ENCODE assay signal across 17 cellular contexts in the genomic region with DNA sequence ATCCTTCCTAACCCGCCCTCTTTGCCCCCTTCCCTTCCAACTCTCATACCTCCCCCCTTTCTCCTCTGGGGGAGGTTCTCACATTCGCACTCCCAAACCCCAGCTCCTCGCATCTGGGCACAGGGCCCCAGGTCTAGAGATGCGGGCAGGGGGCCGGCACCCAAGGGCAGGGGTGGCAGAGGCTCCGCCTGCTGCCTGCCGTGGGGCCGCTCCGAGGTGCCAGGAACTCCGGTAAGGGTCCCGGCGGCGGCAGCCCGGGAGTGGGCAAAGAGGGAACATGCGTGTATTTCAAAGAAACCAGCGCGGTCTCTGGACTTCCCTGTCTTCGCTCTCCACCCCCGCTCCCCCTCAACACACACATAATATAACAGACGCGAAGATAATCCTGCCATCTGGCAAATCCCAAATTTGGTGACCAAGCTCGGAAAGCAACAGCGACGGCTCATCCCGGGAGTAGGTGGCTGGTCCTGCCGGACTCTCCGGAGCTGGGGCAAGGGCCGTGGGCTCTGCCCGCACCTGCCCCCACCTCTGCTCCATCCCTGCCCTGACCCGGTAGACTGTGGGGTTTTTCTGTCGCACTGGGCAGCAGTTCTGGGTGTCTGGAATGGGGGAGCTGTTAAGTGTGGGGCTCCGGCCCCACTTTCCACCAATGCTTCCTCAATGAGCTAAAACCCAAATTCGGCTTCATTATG. TPM values are rescaled to one million over a fixed set of nuclear protein-coding genes. Genes with fewer than 3 reads are reported as not detected.
DNase-seq lines count a peak whose midpoint lies in the region; ATAC-seq, FAIRE-seq and TF ChIP-seq lines count a peak whose summit lies in the region.
"Had no signal": no experiment of that assay in that cellular context is flagged by ENCODE, and none has a peak within 500 bp of the region (broad histone marks: within the 10 kb centered on the region; RNA-seq: fewer than 3 reads in every experiment).

No MANE protein-coding gene starts in this region.

- H3K4me2 ChIP-seq in skeletal muscle satellite cell (ENCODE audit: low read length): peak overlapping the region; percentile 86
- H3K4me2 ChIP-seq: KMS-11 had no signal

- in situ Hi-C loops in astrocyte of the spinal cord (cut with HindIII; ENCODE audit: low sequenced_read_pairs): no loop called here

- peaks cover 7% of the 10 kb centered on the region for H3K4me1 ChIP-seq in HEK293 (ENCODE audit: control insufficient read depth, insufficient read depth, low read length)
- H3K4me1 ChIP-seq in kidney (ENCODE audit: control insufficient read depth in 1 of 2, insufficient read depth in 1 of 2, low read depth in 1 of 2, low read length in 2 of 2): no peaks in the 10 kb centered on the region
- H3K4me1 ChIP-seq in skeletal muscle satellite cell (ENCODE audit: control insufficient read depth, insufficient read depth, low read length): peaks cover 21% of the 10 kb centered on the region

- H3K27ac ChIP-seq in HEK293 (ENCODE audit: extremely low read depth, low read depth, low read length): peak overlapping the region; percentile 96
- peak overlapping the region in 1 of 2 donors; percentile 71 for H3K27ac ChIP-seq in kidney (ENCODE audit: low read depth in 2 of 2, low read length in 2 of 2)
- H3K27ac ChIP-seq: KMS-11 had no signal

- no peak for TF ChIP-seq CTCF in HEK293 (tag by site-specific recombination; IDR thresholded peaks at IDR 0.05)
- TF ChIP-seq CTCF in astrocyte of the spinal cord (IDR thresholded peaks at IDR 0.05; ENCODE audit: low read depth, low read length): no peak
- TF ChIP-seq CTCF in kidney (IDR thresholded peaks at IDR 0.05; ENCODE audit: borderline replicate concordance, extremely low read depth, insufficient read depth): no peak

- CTCF ChIA-PET in HEK293 (lab: Yijun Ruan, JAX): interaction anchor here (0.5 to 1.8 kb wide), 6 partner anchors 20 to 1814 kb away, joined by 3 to 7 read pairs (median 4); no protein-coding TSS in a partner anchor

- H3K9ac ChIP-seq in kidney (ENCODE audit: low read length in 2 of 2) (no peak overlapping the region), skeletal muscle satellite cell (ENCODE audit: low read depth, low read length) (peak overlapping the region; percentile 27)
- H3K9ac ChIP-seq: KMS-11 had no signal

- H3K9me3 ChIP-seq in HEK293 (ENCODE audit: control insufficient read depth, insufficient read depth, low read depth, low read length) (no peaks in the 10 kb centered on the region), kidney (ENCODE audit: control insufficient read depth in 1 of 2, low read length in 2 of 2) (no peaks in the 10 kb centered on the region), skeletal muscle satellite cell (replicated peaks; ENCODE audit: low read length) (no peaks in the 10 kb centered on the region)
- H3K9me3 ChIP-seq: mucosa of descending colon had no signal

- peak overlapping the region; percentile 51 for H3K4me3 ChIP-seq in HEK293 (ENCODE audit: low read depth, low read length)
- H3K4me3 ChIP-seq in astrocyte of the spinal cord (ENCODE audit: low read depth, low read length): peak overlapping the region; percentile 47
- no peak overlapping the region for H3K4me3 ChIP-seq in kidney (ENCODE audit: low read length in 2 of 2)
- peak overlapping the region; percentile 82 for H3K4me3 ChIP-seq in skeletal muscle satellite cell (ENCODE audit: low read length)
- H3K4me3 ChIP-seq: mucosa of descending colon had no signal

- no peak for ATAC-seq in GM18502 (IDR thresholded peaks at IDR 0.05; ENCODE audit: poor library complexity, unreplicated experiment)
- ATAC-seq in HG03521 (IDR thresholded peaks at IDR 0.05; ENCODE audit: unreplicated experiment): no peak
- ATAC-seq: CD8-positive, alpha-beta T cell; mucosa of descending colon had no signal

- FAIRE-seq in kidney (lab: Jason Lieb, UNC): no peak

- H3K36me3 ChIP-seq in HEK293 (ENCODE audit: control insufficient read depth in 2 of 2, insufficient read depth in 1 of 2, low read length in 2 of 2): no peaks in the 10 kb centered on the region
- H3K36me3 ChIP-seq in kidney (ENCODE audit: control insufficient read depth in 1 of 2, insufficient read depth in 2 of 2, low read length in 2 of 2): no peaks in the 10 kb centered on the region
- H3K36me3 ChIP-seq in skeletal muscle satellite cell (ENCODE audit: insufficient read depth, low read length): no peaks in the 10 kb centered on the region

- intact Hi-C loops in kidney (cut with DNase I): no loop called here

- H3K27me3 ChIP-seq in skeletal muscle satellite cell (ENCODE audit: control insufficient read depth, insufficient read depth, low read length): peaks cover 2% of the 10 kb centered on the region

- no peak for DNase-seq in astrocyte of the spinal cord (ENCODE audit: low read depth, low spot score)
- DNase-seq in kidney: peak; percentile 72
- DNase-seq in NCI-H146 (lab: John Stamatoyannopoulos, UW): no peak
- DNase-seq in NCI-H1092 treated with DMSO at 0.1 percent for 48 hours (lab: John Stamatoyannopoulos, UW): no peak
- DNase-seq: amniotic stem cell; CD8-positive, alpha-beta T cell; effector CD8-positive, alpha-beta T cell; GOT3; hippocampal formation; mucosa of descending colon; NCI-H2171 treated with DMSO at 0.1 percent for 48 hours; SHP77 had no signal

- POLR2A ChIA-PET in HEK293 (lab: Yijun Ruan, JAX): interaction anchor here (0.6 to 2.3 kb wide), 9 partner anchors 9 to 85 kb away, joined by 3 to 10 read pairs (median 5); a partner anchor contains a TSS

TF ChIP-seq in HEK293, 187 proteins besides CTCF, POLR2A, EP300 and RAD21:
- TF ChIP-seq SP7 (tag by site-specific recombination; IDR thresholded peaks at IDR 0.05): peak; percentile 31; the same call in 1 of the 2 replicates
- no peak for TF ChIP-seq ZNF792 (tag by site-specific recombination; IDR thresholded peaks at IDR 0.05)
- peak; percentile 37; the same call in 1 of the 2 replicates for TF ChIP-seq ZIC2 (tag by site-specific recombination; IDR thresholded peaks at IDR 0.05)
- TF ChIP-seq ZNF843 (tag by site-specific recombination; IDR thresholded peaks at IDR 0.05): 0 out of 2 replicates have a peak, but pooled peaks have one; percentile 6
- TF ChIP-seq, protein P1, sequence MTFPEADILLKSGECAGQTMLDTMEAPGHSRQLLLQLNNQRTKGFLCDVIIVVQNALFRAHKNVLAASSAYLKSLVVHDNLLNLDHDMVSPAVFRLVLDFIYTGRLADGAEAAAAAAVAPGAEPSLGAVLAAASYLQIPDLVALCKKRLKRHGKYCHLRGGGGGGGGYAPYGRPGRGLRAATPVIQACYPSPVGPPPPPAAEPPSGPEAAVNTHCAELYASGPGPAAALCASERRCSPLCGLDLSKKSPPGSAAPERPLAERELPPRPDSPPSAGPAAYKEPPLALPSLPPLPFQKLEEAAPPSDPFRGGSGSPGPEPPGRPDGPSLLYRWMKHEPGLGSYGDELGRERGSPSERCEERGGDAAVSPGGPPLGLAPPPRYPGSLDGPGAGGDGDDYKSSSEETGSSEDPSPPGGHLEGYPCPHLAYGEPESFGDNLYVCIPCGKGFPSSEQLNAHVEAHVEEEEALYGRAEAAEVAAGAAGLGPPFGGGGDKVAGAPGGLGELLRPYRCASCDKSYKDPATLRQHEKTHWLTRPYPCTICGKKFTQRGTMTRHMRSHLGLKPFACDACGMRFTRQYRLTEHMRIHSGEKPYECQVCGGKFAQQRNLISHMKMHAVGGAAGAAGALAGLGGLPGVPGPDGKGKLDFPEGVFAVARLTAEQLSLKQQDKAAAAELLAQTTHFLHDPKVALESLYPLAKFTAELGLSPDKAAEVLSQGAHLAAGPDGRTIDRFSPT (tag by site-specific recombination; IDR thresholded peaks at IDR 0.05): peak; percentile 64
- TF ChIP-seq ZBTB1 (tag by site-specific recombination; IDR thresholded peaks at IDR 0.05): no peak
- TF ChIP-seq ZNF324 (tag by site-specific recombination; IDR thresholded peaks at IDR 0.05): peak; percentile 1; the same call in 1 of the 2 replicates
- TF ChIP-seq ZBTB20 (tag by site-specific recombination; IDR thresholded peaks at IDR 0.05): 0 out of 2 replicates have a peak, but pooled peaks have one; percentile 47
- TF ChIP-seq ZNF629 (tag by site-specific recombination; IDR thresholded peaks at IDR 0.05): peak; percentile 4; the same call in 1 of the 2 replicates
- TF ChIP-seq ZEB2 (tag by site-specific recombination; IDR thresholded peaks at IDR 0.05): 0 out of 2 replicates have a peak, but pooled peaks have one; percentile 7
- 0 out of 2 replicates have a peak, but pooled peaks have one; percentile 4 for TF ChIP-seq ZBTB8A (tag by site-specific recombination; IDR thresholded peaks at IDR 0.05)
- no peak for TF ChIP-seq ZNF19 (tag by site-specific recombination; IDR thresholded peaks at IDR 0.05; ENCODE audit: low read depth)
- TF ChIP-seq, protein P2, sequence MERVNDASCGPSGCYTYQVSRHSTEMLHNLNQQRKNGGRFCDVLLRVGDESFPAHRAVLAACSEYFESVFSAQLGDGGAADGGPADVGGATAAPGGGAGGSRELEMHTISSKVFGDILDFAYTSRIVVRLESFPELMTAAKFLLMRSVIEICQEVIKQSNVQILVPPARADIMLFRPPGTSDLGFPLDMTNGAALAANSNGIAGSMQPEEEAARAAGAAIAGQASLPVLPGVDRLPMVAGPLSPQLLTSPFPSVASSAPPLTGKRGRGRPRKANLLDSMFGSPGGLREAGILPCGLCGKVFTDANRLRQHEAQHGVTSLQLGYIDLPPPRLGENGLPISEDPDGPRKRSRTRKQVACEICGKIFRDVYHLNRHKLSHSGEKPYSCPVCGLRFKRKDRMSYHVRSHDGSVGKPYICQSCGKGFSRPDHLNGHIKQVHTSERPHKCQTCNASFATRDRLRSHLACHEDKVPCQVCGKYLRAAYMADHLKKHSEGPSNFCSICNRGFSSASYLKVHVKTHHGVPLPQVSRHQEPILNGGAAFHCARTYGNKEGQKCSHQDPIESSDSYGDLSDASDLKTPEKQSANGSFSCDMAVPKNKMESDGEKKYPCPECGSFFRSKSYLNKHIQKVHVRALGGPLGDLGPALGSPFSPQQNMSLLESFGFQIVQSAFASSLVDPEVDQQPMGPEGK (tag by site-specific recombination; IDR thresholded peaks at IDR 0.05): peak; percentile 16; the same call in 1 of the 2 replicates

RNA-seq across cellular contexts. Expression of a gene that starts 31.0 kb away (rescaled TPM):
- total RNA-seq in kidney: 191 TPM
- polyA plus RNA-seq in kidney (ENCODE audit: insufficient read depth, low read depth, low replicate concordance): 42.5 TPM
- 9.9 and 10.0 TPM in 2 replicates for total RNA-seq in skeletal muscle satellite cell (2012; rRNA removed)
- total RNA-seq: CD8-positive, alpha-beta T cell had no signal

Comparison
In these comparisons a context has a peak if more than half of its experiments do, and no peak if none do; other contexts are left out.
1. H3K4me3 ChIP-seq: peak in HEK293 (single experiment), astrocyte of the spinal cord (single experiment) and skeletal muscle satellite cell (single experiment); none in kidney (0 of 2).